ENCODE assay signal across 19 cellular contexts in the genomic region with DNA sequence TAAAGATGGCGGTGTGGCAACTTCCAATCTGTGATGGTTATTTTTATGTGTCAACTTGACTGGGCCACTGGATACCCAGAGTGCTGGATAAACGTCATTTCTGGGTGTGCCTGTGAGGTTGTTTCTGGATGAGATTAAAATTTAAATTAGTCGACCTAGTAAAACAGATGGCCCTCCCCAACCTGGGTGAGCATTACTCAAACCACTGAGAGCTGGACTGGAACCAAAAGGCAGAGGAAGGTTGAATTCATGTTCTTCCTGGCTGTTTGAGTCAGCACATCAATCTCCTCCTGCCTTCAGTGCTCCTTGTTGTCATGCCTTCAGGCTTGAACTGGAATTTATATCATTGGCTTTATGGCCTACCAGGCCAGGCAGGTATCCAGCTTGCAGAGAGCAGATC.
DNase-seq lines count a peak whose midpoint lies in the region; ATAC-seq, FAIRE-seq and TF ChIP-seq lines count a peak whose summit lies in the region.
"Had no signal": no experiment of that assay in that cellular context is flagged by ENCODE, and none has a peak within 500 bp of the region (broad histone marks: within the 10 kb centered on the region; RNA-seq: fewer than 3 reads in every experiment).

No MANE protein-coding gene starts in this region.

- ATAC-seq in HG03378 (IDR thresholded peaks at IDR 0.05; ENCODE audit: unreplicated experiment) (no peak), left lobe of liver (no peak)
- ATAC-seq: K562, right lobe of liver had no signal

- TF ChIP-seq POLR2A in H54 (IDR thresholded peaks at IDR 0.05; ENCODE audit: low read depth, low read length): no peak

- FAIRE-seq in H54 (lab: Jason Lieb, UNC): peak; percentile 97
- FAIRE-seq: islet of Langerhans, K562 had no signal

- H3K27ac ChIP-seq in epithelial cell of prostate: peak overlapping the region; percentile 80
- H3K27ac ChIP-seq: right lobe of liver had no signal

- DNase-seq in H54 (ENCODE audit: insufficient read length, low spot score): no peak
- peak; percentile 4 for DNase-seq in RKO (ENCODE audit: low spot score)
- peak; percentile 95 for DNase-seq in epithelial cell of prostate (ENCODE audit: low read depth, low spot score)
- DNase-seq in myocyte (ENCODE audit: low read depth): peak; percentile 2
- no peak for DNase-seq in pons (ENCODE audit: low spot score)
- DNase-seq in cerebellar cortex (ENCODE audit: low spot score): no peak
- DNase-seq in left lobe of liver (ENCODE audit: low spot score): no peak
- DNase-seq: activated CD4-positive, alpha-beta T cell treated with anti-CD3 and anti-CD28 coated beads for 4 hours; activated CD8-positive, alpha-beta memory T cell treated with anti-CD3 and anti-CD28 coated beads, Interleukin-2, amount 50 U/mL, for 48 hours; activated naive CD4-positive, alpha-beta T cell treated with anti-CD3 and anti-CD28 coated beads for 36 hours; C1 segment of cervical spinal cord; DMS79; H7; head of caudate nucleus; right lobe of liver; stimulated activated CD4-positive, alpha-beta T cell treated with anti-CD3 and anti-CD28 coated beads, Interleukin-4, amount 100 ng/mL, for 24 hours had no signal

Comparison
In these comparisons a context has a peak if more than half of its experiments do, and no peak if none do; other contexts are left out.
1. DNase-seq: peak in RKO (single experiment), epithelial cell of prostate (single experiment) and myocyte (single experiment); none in H54 (single experiment), pons (single experiment), cerebellar cortex (single experiment) and left lobe of liver (single experiment).